ENCODE assay signal across 9 cellular contexts in genomic region chr19:52398091-52398461, GRCh38. TPM values are rescaled to one million over a fixed set of nuclear protein-coding genes. Genes with fewer than 3 reads are reported as not detected.
DNase-seq lines count a peak whose midpoint lies in the region; ATAC-seq, FAIRE-seq and TF ChIP-seq lines count a peak whose summit lies in the region.
"Had no signal": no experiment of that assay in that cellular context is flagged by ENCODE, and none has a peak within 500 bp of the region (broad histone marks: within the 10 kb centered on the region; RNA-seq: fewer than 3 reads in every experiment).

No MANE protein-coding gene starts in this region.

- TF ChIP-seq EP300 in GM12878 (IDR thresholded peaks at IDR 0.05; ENCODE audit: borderline replicate concordance in 1 of 2, control insufficient read depth in 1 of 2, low read depth in 2 of 2, low read length in 2 of 2) = no peak
- TF ChIP-seq EP300 in suprapubic skin (IDR thresholded peaks at IDR 0.05) = no peak

- peak overlapping the region; percentile 88 for H2AFZ ChIP-seq in GM12878 (ENCODE audit: control insufficient read depth, low read depth, low read length)

- H3K27ac ChIP-seq in HUES64 (ENCODE audit: low read depth, low read length) = no peak overlapping the region
- H3K27ac ChIP-seq in GM12878 (ENCODE audit: control insufficient read depth, insufficient read depth) = peak overlapping the region; percentile 59
- H3K27ac ChIP-seq in suprapubic skin = peak overlapping the region; percentile 78

- H3K79me2 ChIP-seq in GM12878 (ENCODE audit: control insufficient read depth, insufficient read depth, low read length) = no peaks in the 10 kb centered on the region

- CTCF ChIA-PET in GM12878 (lab: Yijun Ruan, JAX) = no interaction called here

- no peak; the same call in 2 of the 3 replicates for ATAC-seq in GM12878

- H3K4me3 ChIP-seq in HUES64 (ENCODE audit: low read length) (peak overlapping the region; percentile 70), GM12878 (peak overlapping the region; percentile 69), kidney epithelial cell (ENCODE audit: low read depth, low read length) (peak overlapping the region; percentile 89), suprapubic skin (peak overlapping the region; percentile 74)

- DNase-seq in DMS 273 (lab: John Stamatoyannopoulos, UW; ENCODE audit: unreplicated experiment) (peak; percentile 41), DMS 273 treated with DMSO at 0.1 percent for 48 hours (lab: John Stamatoyannopoulos, UW) (no peak), GM12878 (ENCODE audit: low read depth, low spot score) (no peak), kidney epithelial cell (ENCODE audit: low read depth) (no peak), suprapubic skin (ENCODE audit: low spot score in 2 of 2) (peak in 1 of 2 donors; percentile 59), RKO (ENCODE audit: low spot score) (no peak), midbrain (lab: John Stamatoyannopoulos, UW) (no peak)

- no peaks in the 10 kb centered on the region for H4K20me1 ChIP-seq in GM12878 (ENCODE audit: control insufficient read depth, insufficient read depth)

- in situ Hi-C loops in GM12878 (cut with MboI) = no loop called here

- WGBS in HUES64 = 91% methylated on average over 14 of the region's 14 CpGs
- 38% methylated on average over 14 of the region's 14 CpGs for WGBS in GM12878 (ENCODE audit: insufficient coverage, insufficient replicate concordance, low lambda C conversion rate, missing lambda C conversion rate)
- WGBS in suprapubic skin = 4% methylated on average over 14 of the region's 14 CpGs

- no peaks in the 10 kb centered on the region for H3K4me1 ChIP-seq in HUES64 (ENCODE audit: insufficient read depth, low read length)
- no peaks in the 10 kb centered on the region for H3K4me1 ChIP-seq in GM12878 (ENCODE audit: control insufficient read depth, insufficient read depth, low read length)
- peaks cover 19% of the 10 kb centered on the region for H3K4me1 ChIP-seq in suprapubic skin

- H3K9me3 ChIP-seq in HUES64 (ENCODE audit: insufficient read depth, low read depth, low read length) (peaks cover 16% of the 10 kb centered on the region; the same call in 1 of the 2 replicates), GM12878 (replicated peaks; ENCODE audit: control insufficient read depth, insufficient read depth, low read length) (peaks cover 14% of the 10 kb centered on the region; the same call in 2 of the 3 replicates), suprapubic skin (peaks cover 9% of the 10 kb centered on the region)

- TSS peak; percentile 75 for BruUV-seq in GM12878 (replicated peaks; lab: Mats Ljungman, UMichigan)

- TF ChIP-seq CTCF in GM12878 (IDR thresholded peaks at IDR 0.05 in 2 of 3, conservative IDR thresholded peaks at IDR 0.05 in 1 of 3; ENCODE audit: control insufficient read depth in 2 of 3, extremely low read depth in 1 of 3, insufficient read depth in 1 of 3, low read depth in 3 of 3, low read length in 3 of 3) (no peak), kidney epithelial cell (IDR thresholded peaks at IDR 0.05; ENCODE audit: insufficient read depth, low read length, poor library complexity, severe bottlenecking) (no peak), suprapubic skin (IDR thresholded peaks at IDR 0.05) (no peak)

- peaks cover 19% of the 10 kb centered on the region for H3K36me3 ChIP-seq in HUES64 (ENCODE audit: insufficient read depth, low read length)
- H3K36me3 ChIP-seq in GM12878 (ENCODE audit: control insufficient read depth in 2 of 2, insufficient read depth in 2 of 2, low read length in 1 of 2) = no peaks in the 10 kb centered on the region
- peaks cover 1% of the 10 kb centered on the region for H3K36me3 ChIP-seq in kidney epithelial cell (ENCODE audit: control insufficient read depth, insufficient read depth, low read length)
- peaks cover 55% of the 10 kb centered on the region for H3K36me3 ChIP-seq in suprapubic skin

- no peak for TF ChIP-seq RAD21 in GM12878 (IDR thresholded peaks at IDR 0.05; ENCODE audit: insufficient read depth, low read depth, low read length)

- SMC1A ChIA-PET in GM12878 (lab: Charles Lee; ENCODE audit: uncharacterized antibody, unreplicated experiment) = interaction anchor here (0.6 kb wide), 1 partner anchor 305 kb away, joined by 3 read pairs; no protein-coding TSS in a partner anchor

- no peak for FAIRE-seq in GM12878 (lab: Jason Lieb, UNC)
- FAIRE-seq: A204.1 had no signal

- peak overlapping the region; percentile 66 for H3K4me2 ChIP-seq in GM12878 (ENCODE audit: control insufficient read depth, insufficient read depth)

- intact Hi-C loops in GM12878 (cut with micrococcal nuclease; ENCODE audit: unreplicated experiment) = no loop called here

- POLR2A ChIA-PET in GM12878 (lab: Charles Lee) = no interaction called here

- RAD21 ChIA-PET in GM12878 (lab: Charles Lee; ENCODE audit: unreplicated experiment) = no interaction called here

- TF ChIP-seq POLR2A in GM12878 (IDR thresholded peaks at IDR 0.05; ENCODE audit: low read depth, low read length) (no peak), suprapubic skin (IDR thresholded peaks at IDR 0.05) (no peak)

- H3K27me3 ChIP-seq in HUES64 (ENCODE audit: insufficient read depth, low read length) (no peaks in the 10 kb centered on the region), GM12878 (replicated peaks in 1 of 2; ENCODE audit: control insufficient read depth in 2 of 2, insufficient read depth in 2 of 2, low read length in 1 of 2) (no peaks in the 10 kb centered on the region), kidney epithelial cell (ENCODE audit: control insufficient read depth, insufficient read depth, low read length) (no peaks in the 10 kb centered on the region), suprapubic skin (no peaks in the 10 kb centered on the region)

- H3K9ac ChIP-seq in HUES64 (ENCODE audit: low read depth, low read length) = peak overlapping the region; percentile 83
- peak overlapping the region; percentile 65 for H3K9ac ChIP-seq in GM12878 (ENCODE audit: control insufficient read depth, insufficient read depth, low read length)

RNA-seq across cellular contexts. Expression of gene ZNF528, which starts 0.4 kb away (rescaled TPM):
- polyA plus RNA-seq in HUES64 (2013, experiment 1 of 2) = 1.1 TPM
- 1.1 TPM for polyA plus RNA-seq in HUES64 (2013, experiment 2 of 2)
- 47.8 and 52.2 TPM in 2 replicates for total RNA-seq in GM12878 (2013; cell fraction: nucleolus; rRNA removed)
- total RNA-seq in GM12878 (2014; rRNA removed) (4.9 and 6.7 TPM in 2 replicates), GM12878 (2014; rRNA removed; fragmentation: Illumina TruSeq; extraction: Trizol) (9.6 and 10.6 TPM in 2 replicates), GM12878 (2021) (5.5 and 7.0 TPM in 2 replicates), kidney epithelial cell (17.3 and 22.4 TPM in 2 replicates), suprapubic skin (10 to 100 TPM in 3 of 4 donors, 1 to 10 TPM in 1; 8.0 to 41.9 (median 12.3) TPM)
- polyA plus RNA-seq in GM12878 (2011; ENCODE audit: low read depth) = 3.5 TPM
- polyA plus RNA-seq in GM12878 (2011; rRNA removed) (1.7 and 2.1 TPM in 2 replicates), GM12878 (2014; fragmentation: Illumina TruSeq; extraction: Trizol) (11.9 and 14.3 TPM in 2 replicates), GM12878 (2014; fragmentation: Nextera tagmentation; extraction: Ambion mirVana) (1 to 10 TPM; 2.9 to 6.3 TPM), GM12878 (2014; rRNA removed) (5.9 and 10.8 TPM in 2 replicates), GM12878 (2016; fragmentation: Nextera tagmentation; extraction: Ambion mirVana) (1 to 10 TPM; 5.7 to 8.2 TPM)
- polyA plus RNA-seq in GM12878 (2011; cell fraction: cytosol; rRNA removed) = 0.72 and 0.85 TPM in 2 replicates
- 4.0 and 4.1 TPM in 2 replicates for polyA plus RNA-seq in GM12878 (2011; cell fraction: nucleus; rRNA removed)
- 5.0 and 5.1 TPM in 2 replicates for polyA plus RNA-seq in GM12878 (2012)
- polyA minus RNA-seq in GM12878 (2011; rRNA and poly(A)+ RNA removed) = 1.2 and 1.3 TPM in 2 replicates
- polyA minus RNA-seq in GM12878 (2011; cell fraction: cytosol; rRNA and poly(A)+ RNA removed) = not detected in 2 replicates
- 1.7 and 2.1 TPM in 2 replicates for polyA minus RNA-seq in GM12878 (2011; cell fraction: nucleus; rRNA and poly(A)+ RNA removed)

RNA-seq across cellular contexts. Expression of gene ZNF880, which starts 28.4 kb away (rescaled TPM):
- 10.4 TPM for polyA plus RNA-seq in HUES64 (2013, experiment 1 of 2)
- polyA plus RNA-seq in HUES64 (2013, experiment 2 of 2) = 11.0 TPM
- total RNA-seq in GM12878 (2013; cell fraction: nucleolus; rRNA removed) = 38.4 and 40.0 TPM in 2 replicates
- total RNA-seq in GM12878 (2014; rRNA removed) (14.3 and 14.4 TPM in 2 replicates), GM12878 (2014; rRNA removed; fragmentation: Illumina TruSeq; extraction: Trizol) (23.6 and 28.3 TPM in 2 replicates), GM12878 (2021) (14.4 and 14.7 TPM in 2 replicates), kidney epithelial cell (20.9 and 22.9 TPM in 2 replicates), suprapubic skin (10 to 100 TPM; 12.1 to 30.5 (median 17.5) TPM)
- polyA plus RNA-seq in GM12878 (2011; ENCODE audit: low read depth) = 60.8 TPM
- polyA plus RNA-seq in GM12878 (2011; rRNA removed) (15.9 and 19.6 TPM in 2 replicates), GM12878 (2014; fragmentation: Illumina TruSeq; extraction: Trizol) (22.4 and 35.8 TPM in 2 replicates), GM12878 (2014; fragmentation: Nextera tagmentation; extraction: Ambion mirVana) (10 to 100 TPM; 43.1 to 45.2 TPM), GM12878 (2014; rRNA removed) (17.2 and 19.8 TPM in 2 replicates), GM12878 (2016; fragmentation: Nextera tagmentation; extraction: Ambion mirVana) (10 to 100 TPM; 21.4 to 23.3 TPM)
- polyA plus RNA-seq in GM12878 (2011; cell fraction: cytosol; rRNA removed) = 9.6 and 12.0 TPM in 2 replicates
- polyA plus RNA-seq in GM12878 (2011; cell fraction: nucleus; rRNA removed) = 8.9 and 12.1 TPM in 2 replicates
- 31.7 and 43.6 TPM in 2 replicates for polyA plus RNA-seq in GM12878 (2012)
- 7.1 and 12.8 TPM in 2 replicates for polyA minus RNA-seq in GM12878 (2011; rRNA and poly(A)+ RNA removed)
- polyA minus RNA-seq in GM12878 (2011; cell fraction: cytosol; rRNA and poly(A)+ RNA removed) = 0.80 and 3.2 TPM in 2 replicates
- 2.7 and 4.4 TPM in 2 replicates for polyA minus RNA-seq in GM12878 (2011; cell fraction: nucleus; rRNA and poly(A)+ RNA removed)

RNA-seq across cellular contexts. Expression of gene ZNF534, which starts 30.9 kb away (rescaled TPM):
- not detected for polyA plus RNA-seq in HUES64 (2013, experiment 1 of 2)
- polyA plus RNA-seq in HUES64 (2013, experiment 2 of 2) = not detected
- total RNA-seq in GM12878 (2013; cell fraction: nucleolus; rRNA removed) = 0.54 and 0.95 TPM in 2 replicates
- not detected in 2 replicates for total RNA-seq in GM12878 (2014; rRNA removed)
- total RNA-seq in GM12878 (2014; rRNA removed; fragmentation: Illumina TruSeq; extraction: Trizol) = not detected in 2 replicates
- total RNA-seq in GM12878 (2021) = not detected in 2 replicates
- not detected for polyA plus RNA-seq in GM12878 (2011; ENCODE audit: low read depth)
- not detected in 2 replicates for polyA plus RNA-seq in GM12878 (2011; rRNA removed)
- not detected in 2 replicates for polyA plus RNA-seq in GM12878 (2011; cell fraction: cytosol; rRNA removed)
- not detected in 2 replicates for polyA plus RNA-seq in GM12878 (2011; cell fraction: nucleus; rRNA removed)
- polyA plus RNA-seq in GM12878 (2012) = not detected in 2 replicates
- not detected in 2 replicates for polyA plus RNA-seq in GM12878 (2014; fragmentation: Illumina TruSeq; extraction: Trizol)
- polyA plus RNA-seq in GM12878 (2014; fragmentation: Nextera tagmentation; extraction: Ambion mirVana) = not detected
- not detected in 2 replicates for polyA plus RNA-seq in GM12878 (2014; rRNA removed)
- under 1 TPM; 0.39 to 0.79 TPM for polyA plus RNA-seq in GM12878 (2016; fragmentation: Nextera tagmentation; extraction: Ambion mirVana)
- polyA minus RNA-seq in GM12878 (2011; rRNA and poly(A)+ RNA removed) = not detected in 2 replicates
- not detected in 2 replicates for polyA minus RNA-seq in GM12878 (2011; cell fraction: cytosol; rRNA and poly(A)+ RNA removed)
- polyA minus RNA-seq in GM12878 (2011; cell fraction: nucleus; rRNA and poly(A)+ RNA removed) = not detected in 2 replicates
- total RNA-seq in kidney epithelial cell = not detected in 2 replicates
- total RNA-seq in suprapubic skin = under 1 TPM in 1 of 4 donors, not detected in 3; 0.30 TPM

RNA-seq across cellular contexts. Expression of gene ZNF578, which starts 55.3 kb away (rescaled TPM):
- polyA plus RNA-seq in HUES64 (2013, experiment 1 of 2) = 0.95 TPM
- polyA plus RNA-seq in HUES64 (2013, experiment 2 of 2) = 1.5 TPM
- not detected in 2 replicates for total RNA-seq in GM12878 (2013; cell fraction: nucleolus; rRNA removed)
- total RNA-seq in GM12878 (2014; rRNA removed) = not detected in 2 replicates
- 0.13 TPM in 1 of 2 replicates, not detected in the other for total RNA-seq in GM12878 (2014; rRNA removed; fragmentation: Illumina TruSeq; extraction: Trizol)
- total RNA-seq in GM12878 (2021) = 0.10 TPM in 1 of 2 replicates, not detected in the other
- 0.21 TPM for polyA plus RNA-seq in GM12878 (2011; ENCODE audit: low read depth)
- polyA plus RNA-seq in GM12878 (2011; rRNA removed) = 0.04 TPM in 1 of 2 replicates, not detected in the other
- 0.03 TPM in 1 of 2 replicates, not detected in the other for polyA plus RNA-seq in GM12878 (2011; cell fraction: cytosol; rRNA removed)
- polyA plus RNA-seq in GM12878 (2011; cell fraction: nucleus; rRNA removed) = 0.10 TPM in 1 of 2 replicates, not detected in the other
- 0.11 and 0.47 TPM in 2 replicates for polyA plus RNA-seq in GM12878 (2012)
- 0.03 and 0.18 TPM in 2 replicates for polyA plus RNA-seq in GM12878 (2014; fragmentation: Illumina TruSeq; extraction: Trizol)
- under 1 TPM in 1 of 2 experiments, not detected in 1; 0.14 TPM for polyA plus RNA-seq in GM12878 (2014; fragmentation: Nextera tagmentation; extraction: Ambion mirVana)
- 0.24 TPM in 1 of 2 replicates, not detected in the other for polyA plus RNA-seq in GM12878 (2014; rRNA removed)
- under 1 TPM in 1 of 2 experiments, not detected in 1; 0.43 TPM for polyA plus RNA-seq in GM12878 (2016; fragmentation: Nextera tagmentation; extraction: Ambion mirVana)
- polyA minus RNA-seq in GM12878 (2011; rRNA and poly(A)+ RNA removed) = 0.21 TPM in 1 of 2 replicates, not detected in the other
- polyA minus RNA-seq in GM12878 (2011; cell fraction: cytosol; rRNA and poly(A)+ RNA removed) = not detected in 2 replicates
- not detected in 2 replicates for polyA minus RNA-seq in GM12878 (2011; cell fraction: nucleus; rRNA and poly(A)+ RNA removed)
- 3.8 and 4.0 TPM in 2 replicates for total RNA-seq in kidney epithelial cell
- total RNA-seq in suprapubic skin = 1 to 10 TPM in 1 of 4 donors, under 1 TPM in 3; 0.38 to 1.0 (median 0.64) TPM
